In the genomic region with DNA sequence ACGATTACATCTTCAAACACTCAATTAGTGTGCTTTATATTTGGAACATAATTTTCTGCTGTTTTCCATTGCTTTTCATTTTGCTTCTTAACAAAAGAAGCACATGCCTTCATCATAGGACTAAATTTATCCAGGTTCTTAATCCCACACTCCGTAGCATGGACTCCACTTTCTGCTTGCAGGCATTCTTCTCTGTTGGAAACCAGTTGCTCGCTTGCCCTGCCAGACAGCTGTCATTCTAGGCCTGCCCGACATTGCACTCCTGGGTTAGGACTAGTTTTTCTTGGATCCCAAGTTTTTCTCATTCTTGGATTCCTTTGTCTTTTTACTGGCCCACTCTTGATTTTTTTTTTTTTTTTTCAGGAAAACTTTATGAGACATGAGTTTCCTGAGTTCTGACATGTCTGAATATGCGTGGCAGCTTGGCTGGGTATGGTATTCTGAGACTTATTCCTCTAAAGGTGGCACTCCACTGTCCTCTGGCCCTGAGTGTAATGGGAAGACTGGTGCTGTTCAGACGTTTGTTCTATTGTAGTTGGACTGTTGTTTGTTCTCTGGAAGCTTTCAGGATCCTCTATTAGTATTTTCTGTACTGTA, we compare ENCODE assay signal across 19 cellular contexts. TPM values are rescaled to one million over a fixed set of nuclear protein-coding genes. Genes with fewer than 3 reads are reported as not detected.
A peak's percentile ranks its signal among the peaks of the same experiment; 100 is the strongest.
DNase-seq lines count a peak whose midpoint lies in the region; FAIRE-seq and TF ChIP-seq lines count a peak whose summit lies in the region.
"Had no signal": no experiment of that assay in that cellular context is flagged by ENCODE, and none has a peak within 500 bp of the region (broad histone marks: within the 10 kb centered on the region; RNA-seq: fewer than 3 reads in every experiment).

No MANE protein-coding gene starts in this region.

- H2AFZ ChIP-seq in OCI-LY7 (ENCODE audit: low read length) = peak overlapping the region; percentile 6; the same call in 1 of the 2 replicates
- H2AFZ ChIP-seq in keratinocyte (ENCODE audit: control insufficient read depth, low read length) = peak overlapping the region; percentile 41

- peaks cover 7% of the 10 kb centered on the region for H3K4me1 Mint-ChIP-seq in osteocyte (ENCODE audit: unreplicated experiment)
- H3K4me1 Mint-ChIP-seq: B cell had no signal

- H4K20me1 ChIP-seq in OCI-LY7 (ENCODE audit: insufficient read depth, low read length) (no peaks in the 10 kb centered on the region), keratinocyte (ENCODE audit: control insufficient read depth, extremely low read depth, insufficient read depth, low read length) (no peaks in the 10 kb centered on the region)
- H4K20me1 ChIP-seq: BLaER1 treated with 17β-estradiol and CSF1 and Interleukin-3, amounts not matched to agents 10 nM and 100 nM had no signal

- H3K36me3 Mint-ChIP-seq in osteocyte (ENCODE audit: unreplicated experiment) = no peaks in the 10 kb centered on the region
- H3K36me3 Mint-ChIP-seq: CD8-positive, alpha-beta memory T cell had no signal

- POLR2A ChIA-PET in OCI-LY7 (lab: Charles Lee) = no interaction called here

- dilution Hi-C loops in keratinocyte (cut with MboI; ENCODE audit: extremely low pct_ligation_motif_present, low sequenced_read_pairs) = no loop called here

- TF ChIP-seq CTCF in OCI-LY7 (conservative IDR thresholded peaks at IDR 0.05; ENCODE audit: low read length) (no peak), keratinocyte (optimal IDR thresholded peaks at IDR 0.05 in 1 of 3, IDR thresholded peaks at IDR 0.05 in 1 of 3, conservative IDR thresholded peaks at IDR 0.05 in 1 of 3; ENCODE audit: extremely low read depth in 1 of 3, insufficient read depth in 2 of 3, low read length in 3 of 3) (no peak), osteocyte (IDR thresholded peaks at IDR 0.05) (no peak)

- H3K9me3 ChIP-seq in OCI-LY7 (ENCODE audit: low read length) (no peaks in the 10 kb centered on the region), keratinocyte (ENCODE audit: control insufficient read depth, low read depth, low read length) (no peaks in the 10 kb centered on the region)
- H3K9me3 ChIP-seq: BLaER1 treated with 17β-estradiol and CSF1 and Interleukin-3, amounts not matched to agents 10 nM and 100 nM had no signal

- H3K9me2 ChIP-seq in OCI-LY7 (ENCODE audit: insufficient read depth, low read length) = no peaks in the 10 kb centered on the region

- H3K4me1 ChIP-seq in OCI-LY7 (ENCODE audit: insufficient read depth, low read length, poor library complexity, severe bottlenecking) = peaks cover 4% of the 10 kb centered on the region
- H3K4me1 ChIP-seq in keratinocyte (ENCODE audit: control insufficient read depth, extremely low read depth, insufficient read depth, low read length) = peaks cover 8% of the 10 kb centered on the region

- H3K9ac ChIP-seq in keratinocyte (ENCODE audit: control insufficient read depth, extremely low read depth, insufficient read depth, low read length) = no peak overlapping the region
- H3K9ac ChIP-seq: BLaER1 treated with 17β-estradiol and CSF1 and Interleukin-3, amounts not matched to agents 10 nM and 100 nM had no signal

- CTCF ChIA-PET in OCI-LY7 (lab: Charles Lee; ENCODE audit: unreplicated experiment) = interaction anchor here (0.6 kb wide), 1 partner anchor 43 kb away, joined by 3 read pairs; no protein-coding TSS in a partner anchor

- H3K27ac ChIP-seq in OCI-LY7 (ENCODE audit: low read depth, low read length, poor library complexity, severe bottlenecking) (no peak overlapping the region), keratinocyte (ENCODE audit: control insufficient read depth, insufficient read depth, low read length) (no peak overlapping the region)
- H3K27ac ChIP-seq: BLaER1 treated with 17β-estradiol and CSF1 and Interleukin-3, amounts not matched to agents 10 nM and 100 nM had no signal

- H3K9me3 Mint-ChIP-seq in osteocyte (ENCODE audit: unreplicated experiment) = no peaks in the 10 kb centered on the region
- H3K9me3 Mint-ChIP-seq: CD8-positive, alpha-beta memory T cell; H9 had no signal

- no peaks in the 10 kb centered on the region for H3K27me3 ChIP-seq in keratinocyte (ENCODE audit: control insufficient read depth, extremely low read depth, insufficient read depth, low read length)

- H3K4me3 ChIP-seq in OCI-LY7 (ENCODE audit: low read depth, low read length, poor library complexity, severe bottlenecking) (no peak overlapping the region), keratinocyte (ENCODE audit: control insufficient read depth in 2 of 3, extremely low read depth in 1 of 3, insufficient read depth in 2 of 3, low read depth in 1 of 3, low read length in 3 of 3) (no peak overlapping the region)
- H3K4me3 ChIP-seq: BLaER1 treated with 17β-estradiol and CSF1 and Interleukin-3, amounts not matched to agents 10 nM and 100 nM; GM12878 had no signal

- no peak overlapping the region for H3K4me3 Mint-ChIP-seq in osteocyte (ENCODE audit: unreplicated experiment)
- H3K4me3 Mint-ChIP-seq: B cell; CD8-positive, alpha-beta memory T cell; H9 had no signal

- no peaks in the 10 kb centered on the region for H3K36me3 ChIP-seq in OCI-LY7 (ENCODE audit: insufficient read depth, low read length)
- H3K36me3 ChIP-seq in keratinocyte (ENCODE audit: control insufficient read depth in 2 of 2, extremely low read depth in 1 of 2, insufficient read depth in 2 of 2, low read length in 2 of 2) = no peaks in the 10 kb centered on the region
- H3K36me3 ChIP-seq: BLaER1 treated with 17β-estradiol and CSF1 and Interleukin-3, amounts not matched to agents 10 nM and 100 nM had no signal

- DNase-seq in OCI-LY7 (ENCODE audit: low spot score) (no peak), dermis blood vessel endothelial cell (peak; percentile 57), keratinocyte (ENCODE audit: low read depth, low spot score) (no peak), osteocyte (ENCODE audit: extremely low spot score, unreplicated experiment) (peak; percentile 36), NCI-H2081 (lab: John Stamatoyannopoulos, UW) (no peak), putamen (ENCODE audit: low spot score) (no peak), NCI-H2171 (lab: John Stamatoyannopoulos, UW) (no peak)
- DNase-seq: CD8-positive, alpha-beta memory T cell; COR-L47; DMS 273 treated with DMSO at 0.1 percent for 48 hours; DMS53; DND-41; EL; H9 had no signal

- H3K27me3 Mint-ChIP-seq in osteocyte (ENCODE audit: unreplicated experiment) = peaks cover 3% of the 10 kb centered on the region
- H3K27me3 Mint-ChIP-seq: B cell; CD8-positive, alpha-beta memory T cell had no signal

- intact Hi-C loops in OCI-LY7 (cut with micrococcal nuclease; ENCODE audit: unreplicated experiment) = loop anchor here (10.0 kb wide), 1 partner anchor 385 kb away; the partner anchor contains the start of gene RASA2

- peak; percentile 51 for FAIRE-seq in keratinocyte (lab: Jason Lieb, UNC)
- FAIRE-seq: H1, HepG2 had no signal

- H3K79me2 ChIP-seq in OCI-LY7 (ENCODE audit: insufficient read depth, low read depth, low read length) (no peaks in the 10 kb centered on the region), keratinocyte (ENCODE audit: control insufficient read depth, insufficient read depth, low read length) (no peaks in the 10 kb centered on the region)

- H3K9me1 ChIP-seq in keratinocyte (ENCODE audit: control insufficient read depth, extremely low read depth, insufficient read depth, low read length) = no peaks in the 10 kb centered on the region

- H3K4me2 ChIP-seq in OCI-LY7 (ENCODE audit: low read length) (no peak overlapping the region), keratinocyte (ENCODE audit: control insufficient read depth, extremely low read depth, insufficient read depth, low read depth, low read length) (peak overlapping the region; percentile 25)
- H3K4me2 ChIP-seq: BLaER1 treated with 17β-estradiol and CSF1 and Interleukin-3, amounts not matched to agents 10 nM and 100 nM had no signal

- H3K27ac Mint-ChIP-seq in osteocyte (ENCODE audit: unreplicated experiment) = no peak overlapping the region
- H3K27ac Mint-ChIP-seq: B cell; CD8-positive, alpha-beta memory T cell; H9 had no signal

- BruUV-seq in OCI-LY7 (replicated peaks; lab: Mats Ljungman, UMichigan) = no TSS peak

RNA-seq across cellular contexts. Expression of gene ATP1B3, which starts 6.3 kb away (rescaled TPM):
- 45.5 and 53.8 TPM in 2 replicates for total RNA-seq in OCI-LY7 (2014; rRNA removed; shearing (Covaris generic))
- total RNA-seq in OCI-LY7 (2022) (133 and 136 TPM in 2 replicates), dermis blood vessel endothelial cell (129 and 199 TPM in 2 replicates), osteocyte (139 and 152 TPM in 2 replicates)
- 231 to 345 TPM (median 308 TPM) in 3 replicates for polyA plus RNA-seq in keratinocyte
- 171 TPM for polyA plus RNA-seq in keratinocyte (2011; ENCODE audit: low read depth)
- polyA plus RNA-seq in keratinocyte (2011; cell fraction: cytosol; rRNA removed) = 226 and 445 TPM in 2 replicates
- polyA plus RNA-seq in keratinocyte (2011; cell fraction: nucleus; rRNA removed) = 446 and 608 TPM in 2 replicates
- 221 and 278 TPM in 2 replicates for polyA plus RNA-seq in keratinocyte (2012; ENCODE audit: low replicate concordance)
- 67.4 to 328 TPM (median 134 TPM) in 3 replicates for polyA minus RNA-seq in keratinocyte
- polyA minus RNA-seq in keratinocyte (2011; cell fraction: cytosol; rRNA and poly(A)+ RNA removed) = 123 TPM
- polyA minus RNA-seq in keratinocyte (2011; cell fraction: nucleus; rRNA and poly(A)+ RNA removed) = 89.8 and 171 TPM in 2 replicates

Comparison
In these comparisons a context has a peak if more than half of its experiments do, and no peak if none do; other contexts are left out.
1. DNase-seq: peak in dermis blood vessel endothelial cell (single experiment) and osteocyte (single experiment); none in OCI-LY7 (single experiment), keratinocyte (single experiment), NCI-H2081 (0 of 2), putamen (single experiment) and NCI-H2171 (single experiment).